ENCODE assay signal across 1 cellular context in the genomic region with DNA sequence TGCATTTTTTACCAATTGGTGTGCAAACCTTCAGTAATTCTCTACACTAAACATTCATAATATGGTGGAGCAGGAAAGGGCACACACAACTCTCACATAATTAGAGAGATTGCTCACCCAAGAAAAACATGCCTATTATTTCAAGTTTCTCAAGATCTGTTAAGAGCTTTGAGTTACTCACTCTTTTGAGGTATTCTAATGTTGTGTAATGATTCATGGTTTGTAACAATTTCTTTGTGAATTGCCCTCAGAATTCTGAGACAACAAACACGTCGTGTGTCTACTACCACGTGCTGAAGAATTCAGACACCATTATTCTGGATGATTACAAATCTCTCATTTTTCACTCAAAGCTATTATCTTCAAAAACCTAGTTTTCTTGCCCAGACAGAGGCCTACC.
TF ChIP-seq lines count a peak whose summit lies in the region.

No MANE protein-coding gene starts in this region.

TF ChIP-seq in IMR-90, 13 proteins besides CTCF, POLR2A, EP300 and RAD21 (continued from another document):
- TF ChIP-seq, protein P1, sequence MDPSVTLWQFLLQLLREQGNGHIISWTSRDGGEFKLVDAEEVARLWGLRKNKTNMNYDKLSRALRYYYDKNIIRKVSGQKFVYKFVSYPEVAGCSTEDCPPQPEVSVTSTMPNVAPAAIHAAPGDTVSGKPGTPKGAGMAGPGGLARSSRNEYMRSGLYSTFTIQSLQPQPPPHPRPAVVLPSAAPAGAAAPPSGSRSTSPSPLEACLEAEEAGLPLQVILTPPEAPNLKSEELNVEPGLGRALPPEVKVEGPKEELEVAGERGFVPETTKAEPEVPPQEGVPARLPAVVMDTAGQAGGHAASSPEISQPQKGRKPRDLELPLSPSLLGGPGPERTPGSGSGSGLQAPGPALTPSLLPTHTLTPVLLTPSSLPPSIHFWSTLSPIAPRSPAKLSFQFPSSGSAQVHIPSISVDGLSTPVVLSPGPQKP (IDR thresholded peaks at IDR 0.05; ENCODE audit: borderline replicate concordance, low read depth, low read length) = no peak
- TF ChIP-seq CEBPB (IDR thresholded peaks at IDR 0.05; ENCODE audit: low read depth, low read length) (peak; percentile 89), FOS (IDR thresholded peaks at IDR 0.05; ENCODE audit: low read depth, low read length) (0 out of 2 replicates have a peak, but pooled peaks have one; percentile 40), RCOR1 (IDR thresholded peaks at IDR 0.05; ENCODE audit: insufficient replicate concordance, low read length) (peak; percentile 32), MAZ (IDR thresholded peaks at IDR 0.05; ENCODE audit: borderline replicate concordance, low read depth, low read length) (no peak), NFE2L2 (IDR thresholded peaks at IDR 0.05; ENCODE audit: low read depth, low read length) (no peak), CHD1 (IDR thresholded peaks at IDR 0.05; ENCODE audit: low read depth, low read length) (no peak), USF2 (IDR thresholded peaks at IDR 0.05; ENCODE audit: low read depth, low read length) (0 out of 2 replicates have a peak, but pooled peaks have one; percentile 25), MXI1 (IDR thresholded peaks at IDR 0.05; ENCODE audit: borderline replicate concordance, low read depth, low read length) (no peak)
